14 cellular contexts compared by ENCODE assay signal in genomic region chr17:43834106-43834505, GRCh38. TPM values are rescaled to one million over a fixed set of nuclear protein-coding genes. Genes with fewer than 3 reads are reported as not detected.
DNase-seq lines count a peak whose midpoint lies in the region; ATAC-seq lines count a peak whose summit lies in the region.
"Had no signal": no experiment of that assay in that cellular context is flagged by ENCODE, and none has a peak within 500 bp of the region (broad histone marks: within the 10 kb centered on the region; RNA-seq: fewer than 3 reads in every experiment).

No MANE protein-coding gene starts in this region.

- POLR2A ChIA-PET in naive thymus-derived CD4-positive, alpha-beta T cell (lab: Charles Lee), result interaction anchor here (0.7 kb wide), 1 partner anchor 126 kb away, joined by 3 read pairs; no protein-coding TSS in a partner anchor

- peak overlapping the region in 9 of 10 donors; percentile 66 to 91 (median 84) for H3K4me3 Mint-ChIP-seq in naive thymus-derived CD4-positive, alpha-beta T cell

- H3K36me3 ChIP-seq in BLaER1 treated with 17β-estradiol and CSF1 and Interleukin-3, amounts not matched to agents 10 nM and 100 nM, result peaks cover 0 to 22% (median 3%) of the 10 kb centered on the region in 11 experiments; a peak in 9 of 22 replicates
- no peaks in the 10 kb centered on the region for H3K36me3 ChIP-seq in naive thymus-derived CD4-positive, alpha-beta T cell (ENCODE audit: control insufficient read depth in 2 of 3, insufficient read depth in 3 of 3, low read length in 3 of 3)
- H3K36me3 ChIP-seq: prostate gland had no signal

- peaks cover 0 to 21% (median 0%) of the 10 kb centered on the region in 11 experiments; a peak in 4 of 22 replicates for H4K20me1 ChIP-seq in BLaER1 treated with 17β-estradiol and CSF1 and Interleukin-3, amounts not matched to agents 10 nM and 100 nM

- peaks cover 9 to 30% (median 14%) of the 10 kb centered on the region in 7 donors for H3K4me1 Mint-ChIP-seq in naive thymus-derived CD4-positive, alpha-beta T cell

- no peak overlapping the region for H3K4me3 ChIP-seq in BLaER1 treated with 17β-estradiol and CSF1 and Interleukin-3, amounts not matched to agents 10 nM and 100 nM
- no peak overlapping the region for H3K4me3 ChIP-seq in naive thymus-derived CD4-positive, alpha-beta T cell (ENCODE audit: low read length)

- no peak overlapping the region for H3K27ac ChIP-seq in BLaER1 treated with 17β-estradiol and CSF1 and Interleukin-3, amounts not matched to agents 10 nM and 100 nM
- H3K27ac ChIP-seq in naive thymus-derived CD4-positive, alpha-beta T cell (ENCODE audit: low read depth, low read length), result no peak overlapping the region
- H3K27ac ChIP-seq: prostate gland had no signal

- intact Hi-C loops in naive thymus-derived CD4-positive, alpha-beta T cell (cut with micrococcal nuclease), result loop anchor here in 1 of 2 donors (5.0 kb wide), 1 partner anchor 57 kb away; the partner anchor contains the start of gene DUSP3

- ATAC-seq in naive thymus-derived CD4-positive, alpha-beta T cell, result no peak
- ATAC-seq in GM18519 (IDR thresholded peaks at IDR 0.05; ENCODE audit: low FRiP score, unreplicated experiment), result no peak

- no peaks in the 10 kb centered on the region for H3K9me3 ChIP-seq in BLaER1 treated with 17β-estradiol and CSF1 and Interleukin-3, amounts not matched to agents 10 nM and 100 nM (replicated peaks in 1 of 11)
- no peaks in the 10 kb centered on the region for H3K9me3 ChIP-seq in naive thymus-derived CD4-positive, alpha-beta T cell (ENCODE audit: control insufficient read depth in 2 of 3, low read length in 3 of 3)
- H3K9me3 ChIP-seq: prostate gland had no signal

- H3K4me1 ChIP-seq in BLaER1 treated with 17β-estradiol and CSF1 and Interleukin-3, amounts not matched to agents 10 nM and 100 nM, result peaks cover 11 to 30% (median 14%) of the 10 kb centered on the region in 10 experiments; a peak in 18 of 20 replicates
- H3K4me1 ChIP-seq in naive thymus-derived CD4-positive, alpha-beta T cell (ENCODE audit: control insufficient read depth in 2 of 2, insufficient read depth in 2 of 2, low read length in 2 of 2), result peaks cover 5 to 8% of the 10 kb centered on the region in 2 donors
- H3K4me1 ChIP-seq: prostate gland had no signal

- H3K9me3 Mint-ChIP-seq in naive thymus-derived CD4-positive, alpha-beta T cell, result peaks cover 0 to 4% (median 0%) of the 10 kb centered on the region in 11 donors

- peaks cover 0 to 4% (median 0%) of the 10 kb centered on the region in 5 donors for H3K36me3 Mint-ChIP-seq in naive thymus-derived CD4-positive, alpha-beta T cell

- in situ Hi-C loops in ACHN (cut with HindIII; ENCODE audit: low pct_ligation_motif_present, low pct_unique_long_range_greater_than_20kb, low sequenced_read_pairs), result no loop called here

- CTCF ChIA-PET in naive thymus-derived CD4-positive, alpha-beta T cell (lab: Charles Lee), result interaction anchor here (1.0 kb wide), 1 partner anchor 12 kb away, joined by 3 read pairs; the partner anchor contains the start of gene CD300LG

- DNase-seq in GM04503 (ENCODE audit: low read depth), result peak; percentile 70
- DNase-seq in astrocyte of the hippocampus (ENCODE audit: low read depth, low spot score), result peak; percentile 34
- DNase-seq in naive thymus-derived CD4-positive, alpha-beta T cell, result no peak
- DNase-seq in cerebellar nuclear complex (lab: John Stamatoyannopoulos, UW), result no peak
- DNase-seq in NCI-H2029 (lab: John Stamatoyannopoulos, UW), result no peak
- no peak for DNase-seq in ACHN
- DNase-seq: effector CD4-positive, alpha-beta T cell; kidney; NCI-H510A treated with DMSO at 0.1 percent for 48 hours had no signal

- peak overlapping the region in 7 of 11 experiments; percentile 86 to 98 (median 95); a peak in 3 of 22 replicates for H3K4me2 ChIP-seq in BLaER1 treated with 17β-estradiol and CSF1 and Interleukin-3, amounts not matched to agents 10 nM and 100 nM

- no peak overlapping the region for H3K9ac ChIP-seq in BLaER1 treated with 17β-estradiol and CSF1 and Interleukin-3, amounts not matched to agents 10 nM and 100 nM

- peak overlapping the region in 1 of 9 donors; percentile 0 for H3K27ac Mint-ChIP-seq in naive thymus-derived CD4-positive, alpha-beta T cell
- H3K27ac Mint-ChIP-seq: IgD-negative memory B cell had no signal

- H3K27me3 Mint-ChIP-seq in naive thymus-derived CD4-positive, alpha-beta T cell, result peaks cover 15 to 66% (median 23%) of the 10 kb centered on the region in 5 donors

- H3K27me3 ChIP-seq in BLaER1 treated with 17β-estradiol and CSF1 and Interleukin-3, amounts not matched to agents 10 nM and 100 nM, result peaks cover 0 to 17% (median 6%) of the 10 kb centered on the region in 11 experiments; a peak in 12 of 22 replicates
- peaks cover 10 to 13% of the 10 kb centered on the region in 2 donors for H3K27me3 ChIP-seq in naive thymus-derived CD4-positive, alpha-beta T cell (ENCODE audit: control insufficient read depth in 2 of 2, insufficient read depth in 2 of 2, low read length in 2 of 2)

RNA-seq across cellular contexts. Expression of gene MPP3, which starts 1.2 kb away (rescaled TPM):
- 1 to 10 TPM in 1 of 5 experiments, under 1 TPM in 1, not detected in 3; 0.32 to 1.4 TPM for total RNA-seq in naive thymus-derived CD4-positive, alpha-beta T cell
- polyA plus RNA-seq in naive thymus-derived CD4-positive, alpha-beta T cell, result not detected
- total RNA-seq: T-helper 2 cell treated with Interferon-gamma antibody and Interleukin-4, amounts not matched to agents 100 ng/mL and 5 ng/mL, for 36 hours had no signal
- polyA plus RNA-seq: IgD-negative memory B cell had no signal

RNA-seq across cellular contexts. Expression of gene CD300LG, which starts 12.9 kb away (rescaled TPM):
- total RNA-seq in naive thymus-derived CD4-positive, alpha-beta T cell, result not detected
- polyA plus RNA-seq in naive thymus-derived CD4-positive, alpha-beta T cell, result not detected
- total RNA-seq: T-helper 2 cell treated with Interferon-gamma antibody and Interleukin-4, amounts not matched to agents 100 ng/mL and 5 ng/mL, for 36 hours had no signal
- polyA plus RNA-seq: IgD-negative memory B cell had no signal

RNA-seq across cellular contexts. Expression of gene CFAP97D1, which starts 53.9 kb away (rescaled TPM):
- total RNA-seq in naive thymus-derived CD4-positive, alpha-beta T cell, result not detected
- polyA plus RNA-seq in naive thymus-derived CD4-positive, alpha-beta T cell, result not detected
- total RNA-seq: kidney; T-helper 2 cell treated with Interferon-gamma antibody and Interleukin-4, amounts not matched to agents 100 ng/mL and 5 ng/mL, for 36 hours had no signal
- polyA plus RNA-seq: IgD-negative memory B cell had no signal

RNA-seq across cellular contexts. Expression of gene DUSP3, which starts 55.3 kb away (rescaled TPM):
- total RNA-seq in naive thymus-derived CD4-positive, alpha-beta T cell, result 10 to 100 TPM in 3 of 5 experiments, 1 to 10 TPM in 2; 8.5 to 31.0 (median 11.0) TPM
- 1 to 10 TPM; 5.4 to 6.1 TPM for polyA plus RNA-seq in naive thymus-derived CD4-positive, alpha-beta T cell

Comparison
In these comparisons a context has a peak if more than half of its experiments do, and no peak if none do; other contexts are left out.
1. DNase-seq: peak in GM04503 (single experiment) and astrocyte of the hippocampus (single experiment); none in naive thymus-derived CD4-positive, alpha-beta T cell (0 of 9), cerebellar nuclear complex (0 of 2), NCI-H2029 (single experiment) and ACHN (single experiment).